19 cellular contexts compared by ENCODE assay signal in the genomic region with DNA sequence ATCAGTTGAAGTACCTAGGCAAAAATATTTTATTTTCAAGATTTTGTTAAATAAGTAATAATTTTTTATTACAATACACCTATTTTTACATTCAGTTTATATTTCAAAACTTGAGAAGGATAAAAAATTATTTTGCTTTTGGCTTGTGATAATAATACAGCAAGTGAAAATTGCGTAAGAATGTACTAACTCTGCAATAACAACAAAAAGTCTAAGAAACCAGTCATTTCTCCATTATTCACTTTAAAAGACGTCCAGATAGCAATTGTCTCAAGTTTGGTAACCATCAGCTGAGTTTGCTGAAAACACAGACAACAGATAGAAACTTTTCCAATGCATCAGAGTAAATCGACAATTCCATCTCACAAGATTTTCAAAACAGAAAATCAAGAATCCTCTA.
"Had no signal": no experiment of that assay in that cellular context is flagged by ENCODE, and none has a peak within 500 bp of the region (broad histone marks: within the 10 kb centered on the region; RNA-seq: fewer than 3 reads in every experiment).

No MANE protein-coding gene starts in this region.

- H3K36me3 ChIP-seq: esophagus squamous epithelium, neural progenitor cell, ovary, spleen, tibial artery, upper lobe of left lung, uterus had no signal

- H3K4me1 ChIP-seq: esophagus squamous epithelium, foreskin keratinocyte, neural progenitor cell, spleen, tibial artery, upper lobe of left lung, uterus had no signal

- H3K9ac ChIP-seq: neural progenitor cell had no signal

- H2AFZ ChIP-seq: neural progenitor cell had no signal

- H3K27ac ChIP-seq: esophagus squamous epithelium, foreskin keratinocyte, neural progenitor cell, ovary, spleen, tibial artery, upper lobe of left lung, uterus had no signal

- DNase-seq: dermis blood vessel endothelial cell; esophagus squamous epithelium; foreskin keratinocyte; left colon; left ventricle myocardium superior; mesenchymal stem cell; midbrain; nucleus accumbens; ovary; right cardiac atrium; spleen; stimulated activated CD4-positive, alpha-beta T cell treated with anti-CD3 and anti-CD28 coated beads, Interleukin-15, amount 100 ng/mL, for 24 hours; stimulated activated CD4-positive, alpha-beta T cell treated with anti-CD3 and anti-CD28 coated beads, Interleukin-1b, Interleukin-23, amount 100 ng/mL, for 48 hours; stimulated activated CD4-positive, alpha-beta T cell treated with anti-CD3 and anti-CD28 coated beads, Interleukin-4, amount 100 ng/mL, for 24 hours; tibial artery; upper lobe of left lung; uterus had no signal

- H3K9me3 ChIP-seq: esophagus squamous epithelium, ovary, spleen, tibial artery, upper lobe of left lung, uterus had no signal

- H3K4me3 ChIP-seq: esophagus squamous epithelium, lung, neural progenitor cell, ovary, spleen, tibial artery, upper lobe of left lung, uterus had no signal

- H3K4me2 ChIP-seq: neural progenitor cell had no signal

- H3K27me3 ChIP-seq: esophagus squamous epithelium, foreskin keratinocyte, neural progenitor cell, ovary, tibial artery, upper lobe of left lung, uterus had no signal
